ENCODE assay signal across 1 cellular context in genomic region chr7:64687249-64687648, GRCh38.
TF ChIP-seq lines count a peak whose summit lies in the region.

No MANE protein-coding gene starts in this region.

TF ChIP-seq in HepG2, 621 proteins besides CTCF, POLR2A, EP300 and RAD21:
- no peak for TF ChIP-seq AHDC1 (CRISPR knock-in tag; IDR thresholded peaks at IDR 0.05; ENCODE audit: borderline replicate concordance)
- no peak for TF ChIP-seq ZNF547 (CRISPR knock-in tag; IDR thresholded peaks at IDR 0.05)
- no peak for TF ChIP-seq ZBTB21 (CRISPR knock-in tag; IDR thresholded peaks at IDR 0.05)
- no peak for TF ChIP-seq BCL3 (CRISPR knock-in tag; IDR thresholded peaks at IDR 0.05)
- TF ChIP-seq PRDM10 (CRISPR knock-in tag; IDR thresholded peaks at IDR 0.05; ENCODE audit: low read depth) = no peak
- no peak for TF ChIP-seq ZNF841 (CRISPR knock-in tag; IDR thresholded peaks at IDR 0.05; ENCODE audit: borderline replicate concordance)
- TF ChIP-seq ZNF12 (CRISPR knock-in tag; IDR thresholded peaks at IDR 0.05) = no peak
- no peak for TF ChIP-seq SIX1 (CRISPR knock-in tag; IDR thresholded peaks at IDR 0.05; ENCODE audit: borderline replicate concordance)
- TF ChIP-seq MXD3 (CRISPR knock-in tag; IDR thresholded peaks at IDR 0.05) = no peak
- TF ChIP-seq ZNF234 (CRISPR knock-in tag; conservative IDR thresholded peaks at IDR 0.05) = no peak
- no peak for TF ChIP-seq TIGD3 (CRISPR knock-in tag; IDR thresholded peaks at IDR 0.05; ENCODE audit: borderline replicate concordance)
- no peak for TF ChIP-seq ZBTB38 (CRISPR knock-in tag; IDR thresholded peaks at IDR 0.05)
- no peak for TF ChIP-seq MIER2 (CRISPR knock-in tag; IDR thresholded peaks at IDR 0.05)
- TF ChIP-seq ZNF704 (CRISPR knock-in tag; IDR thresholded peaks at IDR 0.05; ENCODE audit: borderline replicate concordance) = no peak
